Comparison of ENCODE assay signal across 11 cellular contexts in genomic region chr5:35963381-35963843, GRCh38. TPM values are rescaled to one million over a fixed set of nuclear protein-coding genes. Genes with fewer than 3 reads are reported as not detected.
A peak's percentile ranks its signal among the peaks of the same experiment; 100 is the strongest.
DNase-seq lines count a peak whose midpoint lies in the region; ATAC-seq, FAIRE-seq and TF ChIP-seq lines count a peak whose summit lies in the region.
"Had no signal": no experiment of that assay in that cellular context is flagged by ENCODE, and none has a peak within 500 bp of the region (broad histone marks: within the 10 kb centered on the region; RNA-seq: fewer than 3 reads in every experiment).

No MANE protein-coding gene starts in this region.

- 0 out of 5 replicates have a peak overlapping the region, but pooled peaks of 1 of the 2 experiments have one; percentile 30 for H3K4me3 Mint-ChIP-seq in H9
- H3K4me3 Mint-ChIP-seq: activated CD4-positive, alpha-beta T cell treated with anti-CD3 and anti-CD28 coated beads, Interleukin-2, amount 10 ng/mL, durations not matched to agents 7 days and 5 days had no signal

- no peak overlapping the region for H2BK12ac ChIP-seq in H9 (ENCODE audit: insufficient read length, low read depth, low read length)

- H4K20me1 ChIP-seq in H9 (ENCODE audit: control insufficient read depth, insufficient read depth, insufficient read length) (no peaks in the 10 kb centered on the region), hepatocyte (ENCODE audit: insufficient read depth, poor library complexity, severe bottlenecking) (no peaks in the 10 kb centered on the region)

- H3K4me1 ChIP-seq in H9 (ENCODE audit: insufficient read depth, low read length) (no peaks in the 10 kb centered on the region), Peyer's patch (no peaks in the 10 kb centered on the region), hepatocyte (ENCODE audit: insufficient read depth) (no peaks in the 10 kb centered on the region)
- H3K4me1 ChIP-seq: pancreas had no signal

- no peak overlapping the region for H3K14ac ChIP-seq in H9 (ENCODE audit: insufficient read depth, low read length)

- no peaks in the 10 kb centered on the region for H3K4me1 Mint-ChIP-seq in H9
- H3K4me1 Mint-ChIP-seq: activated CD4-positive, alpha-beta T cell treated with anti-CD3 and anti-CD28 coated beads, Interleukin-2, amount 10 ng/mL, durations not matched to agents 7 days and 5 days had no signal

- no peak overlapping the region; a peak in 1 of 7 replicates for H3K27ac Mint-ChIP-seq in H9
- H3K27ac Mint-ChIP-seq: activated CD4-positive, alpha-beta T cell treated with anti-CD3 and anti-CD28 coated beads, Interleukin-2, amount 10 ng/mL, durations not matched to agents 7 days and 5 days had no signal

- H2AFZ ChIP-seq in H9 (ENCODE audit: low read length) (no peak overlapping the region), hepatocyte (no peak overlapping the region)

- no peaks in the 10 kb centered on the region for H3K9me2 ChIP-seq in hepatocyte (replicated peaks; ENCODE audit: insufficient read depth)

- H3K18ac ChIP-seq in H9 (ENCODE audit: insufficient read length, low read depth, low read length), result no peak overlapping the region

- H3K79me2 ChIP-seq in H9 (ENCODE audit: insufficient read depth, low read length), result no peaks in the 10 kb centered on the region
- no peaks in the 10 kb centered on the region for H3K79me2 ChIP-seq in hepatocyte

- H3K36me3 Mint-ChIP-seq in H9 (ENCODE audit: insufficient read depth in 1 of 3, low read depth in 3 of 3), result peaks cover 0 to 12% (median 6%) of the 10 kb centered on the region in 3 experiments; a peak in 6 of 7 replicates

- no peak overlapping the region for H3K23ac ChIP-seq in H9 (ENCODE audit: insufficient read length, low read depth, low read length)

- no peak overlapping the region for H2BK20ac ChIP-seq in H9 (ENCODE audit: low read depth, low read length, poor library complexity, severe bottlenecking)

- no peak overlapping the region for H3K9ac ChIP-seq in H9 (ENCODE audit: extremely low read depth, insufficient read length, low read length)

- TF ChIP-seq CTCF in BJ (IDR thresholded peaks at IDR 0.05; ENCODE audit: insufficient read depth, low read depth, low read length), result peak; percentile 58
- peak; percentile 93 for TF ChIP-seq CTCF in H9 (conservative IDR thresholded peaks at IDR 0.05)
- TF ChIP-seq CTCF in Peyer's patch (IDR thresholded peaks at IDR 0.05), result peak in 4 of 6 experiments; percentile 34 to 79 (median 74)
- peak; percentile 41 for TF ChIP-seq CTCF in hepatocyte (IDR thresholded peaks at IDR 0.05; ENCODE audit: poor library complexity)

- no peak overlapping the region for H4K91ac ChIP-seq in H9 (ENCODE audit: insufficient read length, low read depth, low read length)

- no peaks in the 10 kb centered on the region for H3K79me1 ChIP-seq in H9 (ENCODE audit: insufficient read depth, low read depth, low read length, poor library complexity, severe bottlenecking)

- H3K27me3 ChIP-seq in BJ (ENCODE audit: control insufficient read depth, insufficient read depth, low read length) (peaks cover 4% of the 10 kb centered on the region; the same call in 1 of the 2 replicates), H9 (ENCODE audit: insufficient read depth, low read length) (no peaks in the 10 kb centered on the region), Peyer's patch (no peaks in the 10 kb centered on the region), hepatocyte (no peaks in the 10 kb centered on the region)

- H2BK15ac ChIP-seq in H9 (ENCODE audit: low read depth, low read length), result no peak overlapping the region

- no CpG with 5 or more reads among the region's 8 CpGs for WGBS in H9 (ENCODE audit: extremely low coverage, insufficient read length, low lambda C conversion rate)
- WGBS in hepatocyte (ENCODE audit: low lambda C conversion rate, missing lambda C conversion rate), result 59% methylated on average over 8 of the region's 8 CpGs

- no peak overlapping the region for H3K56ac ChIP-seq in H9 (ENCODE audit: insufficient read length, low read depth, low read length)

- ATAC-seq in GM19452 (IDR thresholded peaks at IDR 0.05; ENCODE audit: unreplicated experiment), result no peak
- ATAC-seq: pancreas had no signal

- H3K4me2 ChIP-seq in H9 (ENCODE audit: insufficient read depth, insufficient read length, low read length) (no peak overlapping the region), hepatocyte (no peak overlapping the region)

- POLR2A ChIA-PET in BJ (lab: Charles Lee), result no interaction called here

- FAIRE-seq in GM19239 (lab: Jason Lieb, UNC) (no peak), frontal cortex (lab: Jason Lieb, UNC) (no peak)
- FAIRE-seq: pancreas had no signal

- H3K36me3 ChIP-seq in BJ (ENCODE audit: control insufficient read depth, insufficient read depth, low read length), result no peaks in the 10 kb centered on the region
- H3K36me3 ChIP-seq in Peyer's patch, result no peaks in the 10 kb centered on the region
- no peaks in the 10 kb centered on the region for H3K36me3 ChIP-seq in hepatocyte (replicated peaks; ENCODE audit: insufficient read depth, low read depth)
- H3K36me3 ChIP-seq: pancreas had no signal

- H3T11ph ChIP-seq in H9 (ENCODE audit: low read length), result no peak overlapping the region

- H3K9me3 Mint-ChIP-seq in H9, result peaks cover 20 to 21% of the 10 kb centered on the region in 2 experiments
- H3K9me3 Mint-ChIP-seq: activated CD4-positive, alpha-beta T cell treated with anti-CD3 and anti-CD28 coated beads, Interleukin-2, amount 10 ng/mL, durations not matched to agents 7 days and 5 days had no signal

- H3K4ac ChIP-seq in H9 (ENCODE audit: low read depth, low read length), result no peak overlapping the region

- H4K8ac ChIP-seq in H9 (replicated peaks; ENCODE audit: insufficient read length, low read depth, low read length), result no peak overlapping the region

- CTCF ChIA-PET in BJ (lab: Yijun Ruan, JAX), result interaction anchor here (0.6 to 2.0 kb wide), 4 partner anchors 9 to 431 kb away, joined by 3 to 4 read pairs (median 4); no protein-coding TSS in a partner anchor

- H3K27me3 Mint-ChIP-seq in H9 (ENCODE audit: low read depth), result peaks cover 13% of the 10 kb centered on the region

- no peak overlapping the region for H2AK5ac ChIP-seq in H9 (ENCODE audit: insufficient read length, low read length)

- H3K27ac ChIP-seq in H9 (ENCODE audit: insufficient read length, low read depth, low read length) (no peak overlapping the region), Peyer's patch (no peak overlapping the region), hepatocyte (no peak overlapping the region)
- H3K27ac ChIP-seq: pancreas had no signal

- H3K4me3 ChIP-seq in BJ (ENCODE audit: low read depth, low read length) (no peak overlapping the region), Peyer's patch (no peak overlapping the region), hepatocyte (no peak overlapping the region)
- H3K4me3 ChIP-seq: pancreas had no signal

- H3K9me3 ChIP-seq in H9 (ENCODE audit: control insufficient read depth, low read depth, low read length) (peaks cover 6% of the 10 kb centered on the region), Peyer's patch (no peaks in the 10 kb centered on the region), hepatocyte (ENCODE audit: low read depth) (no peaks in the 10 kb centered on the region)
- H3K9me3 ChIP-seq: pancreas had no signal

- TF ChIP-seq POLR2A in Peyer's patch (IDR thresholded peaks at IDR 0.05), result no peak

- no peak overlapping the region for H2BK5ac ChIP-seq in H9 (ENCODE audit: insufficient read length, low read length)

- DNase-seq in BJ (ENCODE audit: low read depth) (no peak), H9 (peak; percentile 69), Peyer's patch (peak in 1 of 3 donors; percentile 68), hepatocyte (ENCODE audit: low spot score) (peak; percentile 16), NCI-H146 (lab: John Stamatoyannopoulos, UW) (no peak), GM19239 (ENCODE audit: insufficient read length, low spot score) (no peak), frontal cortex (ENCODE audit: low spot score in 2 of 2) (no peak)
- DNase-seq: activated CD4-positive, alpha-beta T cell treated with anti-CD3 and anti-CD28 coated beads, Interleukin-2, amount 10 ng/mL, durations not matched to agents 7 days and 5 days; effector memory CD4-positive, alpha-beta T cell; pancreas had no signal

- H4K5ac ChIP-seq in H9 (ENCODE audit: insufficient read length, low read depth, low read length), result no peak overlapping the region

- H3K23me2 ChIP-seq in H9 (ENCODE audit: insufficient read length, low read depth, low read length, poor library complexity, severe bottlenecking), result no peaks in the 10 kb centered on the region

- no peak overlapping the region for H2BK120ac ChIP-seq in H9 (ENCODE audit: low read depth, low read length, poor library complexity, severe bottlenecking)

RNA-seq across cellular contexts. Expression of gene CAPSL, which starts 25.0 kb away (rescaled TPM):
- 0.18 and 0.27 TPM in 2 replicates for polyA plus RNA-seq in BJ (2011; rRNA removed)
- polyA minus RNA-seq in BJ (2011; rRNA and poly(A)+ RNA removed), result not detected in 2 replicates
- not detected in 2 replicates for total RNA-seq in H9 (2021)
- not detected for total RNA-seq in Peyer's patch
- not detected in 2 replicates for total RNA-seq in hepatocyte
- polyA plus RNA-seq in hepatocyte, result 0.66 and 0.91 TPM in 2 replicates
- not detected for total RNA-seq in frontal cortex
- total RNA-seq: activated CD4-positive, alpha-beta T cell treated with anti-CD3 and anti-CD28 coated beads, Interleukin-2, amount 10 ng/mL, durations not matched to agents 7 days and 5 days; pancreas had no signal

RNA-seq across cellular contexts. Expression of gene UGT3A1, which starts 27.8 kb away (rescaled TPM):
- polyA plus RNA-seq in BJ (2011; rRNA removed) (not detected in 2 replicates), hepatocyte (27.9 and 29.2 TPM in 2 replicates)
- 0.05 TPM in 1 of 2 replicates, not detected in the other for polyA minus RNA-seq in BJ (2011; rRNA and poly(A)+ RNA removed)
- total RNA-seq in H9 (2021) (1.8 and 2.0 TPM in 2 replicates), Peyer's patch (1 to 10 TPM in 1 of 4 donors, under 1 TPM in 1, not detected in 2; 0.54 to 1.1 TPM), hepatocyte (35.4 and 45.1 TPM in 2 replicates), frontal cortex (not detected)
- total RNA-seq: activated CD4-positive, alpha-beta T cell treated with anti-CD3 and anti-CD28 coated beads, Interleukin-2, amount 10 ng/mL, durations not matched to agents 7 days and 5 days; pancreas had no signal
- polyA plus RNA-seq: pancreas had no signal

Comparison
In these comparisons a context has a peak if more than half of its experiments do, and no peak if none do; other contexts are left out.
1. DNase-seq: peak in H9 (single experiment) and hepatocyte (single experiment); none in BJ (single experiment), NCI-H146 (single experiment), GM19239 (single experiment) and frontal cortex (0 of 2).
2. CTCF ChIP-seq: peak in every context shown above with its lines; median percentile 93 in H9; 74 in Peyer's patch; 58 in BJ; 41 in hepatocyte.
3. RNA of gene UGT3A1, which starts 27.8 kb away (total RNA-seq): 35.4 to 45.1 TPM in hepatocyte; 1.8 to 2.0 TPM in H9, 0.54 to 1.1 TPM in Peyer's patch and not detected in frontal cortex (single experiment); every median in the first group is over 10 times any median in the second.